16 cellular contexts compared by ENCODE assay signal in genomic region chr18:76873713-76874112, GRCh38. TPM values are rescaled to one million over a fixed set of nuclear protein-coding genes. Genes with fewer than 3 reads are reported as not detected.
DNase-seq lines count a peak whose midpoint lies in the region; ATAC-seq and TF ChIP-seq lines count a peak whose summit lies in the region.
"Had no signal": no experiment of that assay in that cellular context is flagged by ENCODE, and none has a peak within 500 bp of the region (broad histone marks: within the 10 kb centered on the region; RNA-seq: fewer than 3 reads in every experiment).

No MANE protein-coding gene starts in this region.

- H2AK5ac ChIP-seq in H9 (ENCODE audit: insufficient read length, low read length) = no peak overlapping the region

- H2BK20ac ChIP-seq in H9 (ENCODE audit: low read depth, low read length, poor library complexity, severe bottlenecking) = no peak overlapping the region

- no peak overlapping the region for H2BK15ac ChIP-seq in H9 (ENCODE audit: low read depth, low read length)

- no peak overlapping the region for H3K4me3 ChIP-seq in Caco-2 (ENCODE audit: low read depth, low read length)
- H3K4me3 ChIP-seq: Peyer's patch had no signal

- H3T11ph ChIP-seq in H9 (ENCODE audit: low read length) = no peak overlapping the region

- H3K27me3 ChIP-seq in H9 (ENCODE audit: insufficient read depth, low read length) (no peaks in the 10 kb centered on the region), Caco-2 (replicated peaks; ENCODE audit: control insufficient read depth, insufficient read depth, low read length) (no peaks in the 10 kb centered on the region)
- H3K27me3 ChIP-seq: Peyer's patch had no signal

- no peak overlapping the region for H3K23ac ChIP-seq in H9 (ENCODE audit: insufficient read length, low read depth, low read length)

- H3K79me1 ChIP-seq in H9 (ENCODE audit: insufficient read depth, low read depth, low read length, poor library complexity, severe bottlenecking) = no peaks in the 10 kb centered on the region

- H3K9me3 ChIP-seq in H9 (ENCODE audit: control insufficient read depth, low read depth, low read length) (no peaks in the 10 kb centered on the region), Caco-2 (no peaks in the 10 kb centered on the region)
- H3K9me3 ChIP-seq: Peyer's patch had no signal

- H3K4me1 ChIP-seq in H9 (ENCODE audit: insufficient read depth, low read length) (no peaks in the 10 kb centered on the region), Caco-2 (no peaks in the 10 kb centered on the region)
- H3K4me1 ChIP-seq: Peyer's patch had no signal

- CTCF ChIA-PET in activated CD4-positive, alpha-beta T cell treated with anti-CD3 and anti-CD28 coated beads, Interleukin-2, amount 10 ng/mL, durations not matched to agents 7 days and 5 days (lab: Charles Lee) = interaction anchor here (1.5 kb wide), 1 partner anchor 53 kb away, joined by 4 read pairs; no protein-coding TSS in a partner anchor
- CTCF ChIA-PET in Caco-2 (lab: Charles Lee) = no interaction called here

- POLR2A ChIA-PET in activated CD4-positive, alpha-beta T cell treated with anti-CD3 and anti-CD28 coated beads, Interleukin-2, amount 10 ng/mL, durations not matched to agents 7 days and 5 days (lab: Charles Lee) = no interaction called here
- POLR2A ChIA-PET in Caco-2 (lab: Charles Lee) = no interaction called here

- no peak overlapping the region for H3K4ac ChIP-seq in H9 (ENCODE audit: low read depth, low read length)

- H2BK120ac ChIP-seq in H9 (ENCODE audit: low read depth, low read length, poor library complexity, severe bottlenecking) = no peak overlapping the region

- H3K79me2 ChIP-seq in H9 (ENCODE audit: insufficient read depth, low read length) = no peaks in the 10 kb centered on the region

- H2BK5ac ChIP-seq in H9 (ENCODE audit: insufficient read length, low read length) = no peak overlapping the region

- TF ChIP-seq CTCF in H9 (conservative IDR thresholded peaks at IDR 0.05) = no peak
- no peak for TF ChIP-seq CTCF in Caco-2 (IDR thresholded peaks at IDR 0.05; ENCODE audit: insufficient read depth in 1 of 2, low read depth in 1 of 2, low read length in 1 of 2, severe bottlenecking in 1 of 2, unreplicated experiment in 1 of 2)

- peak; percentile 12 for ATAC-seq in stimulated activated effector memory CD8-positive, alpha-beta T cell treated with anti-CD3 and anti-CD28 coated beads, Interleukin-12 subunit alpha, Interleukin-12 subunit beta, amount 100 ng/mL, for 72 hours
- no peak for ATAC-seq in HG03521 (IDR thresholded peaks at IDR 0.05; ENCODE audit: unreplicated experiment)

- H3K9ac ChIP-seq in H9 (ENCODE audit: extremely low read depth, insufficient read length, low read length) = no peak overlapping the region

- H3K23me2 ChIP-seq in H9 (ENCODE audit: insufficient read length, low read depth, low read length, poor library complexity, severe bottlenecking) = no peaks in the 10 kb centered on the region

- no peak overlapping the region for H2AFZ ChIP-seq in H9 (ENCODE audit: low read length)

- no TSS peak for BruUV-seq in Caco-2 (replicated peaks; lab: Mats Ljungman, UMichigan)

- H2BK12ac ChIP-seq in H9 (ENCODE audit: insufficient read length, low read depth, low read length) = no peak overlapping the region

- H3K9me3 Mint-ChIP-seq in activated CD4-positive, alpha-beta T cell treated with anti-CD3 and anti-CD28 coated beads, Interleukin-2, amount 10 ng/mL, durations not matched to agents 7 days and 5 days = no peaks in the 10 kb centered on the region
- H3K9me3 Mint-ChIP-seq in H9 = no peaks in the 10 kb centered on the region; a peak in 1 of 5 replicates
- H3K9me3 Mint-ChIP-seq in activated T-helper 2 cell treated with anti-CD3 and anti-CD28 coated beads, Interferon-gamma antibody, Interleukin-2, Interleukin-4, amounts not matched to agents 10 μg/mL and 5 μg/mL and 100 μg/mL, durations not matched to agents 14 hours and 24 hours and 36 hours = no peaks in the 10 kb centered on the region
- H3K9me3 Mint-ChIP-seq in stimulated activated effector memory CD8-positive, alpha-beta T cell treated with anti-CD3 and anti-CD28 coated beads, Interleukin-12 subunit alpha, Interleukin-12 subunit beta, amount 100 ng/mL, for 72 hours = no peaks in the 10 kb centered on the region
- H3K9me3 Mint-ChIP-seq in Caco-2 (ENCODE audit: unreplicated experiment) = no peaks in the 10 kb centered on the region
- H3K9me3 Mint-ChIP-seq: IgD-negative memory B cell had no signal

- H3K4me3 Mint-ChIP-seq in activated CD4-positive, alpha-beta T cell treated with anti-CD3 and anti-CD28 coated beads, Interleukin-2, amount 10 ng/mL, durations not matched to agents 7 days and 5 days = no peak overlapping the region
- no peak overlapping the region for H3K4me3 Mint-ChIP-seq in H9
- no peak overlapping the region for H3K4me3 Mint-ChIP-seq in activated T-helper 2 cell treated with anti-CD3 and anti-CD28 coated beads, Interferon-gamma antibody, Interleukin-2, Interleukin-4, amounts not matched to agents 10 μg/mL and 5 μg/mL and 100 μg/mL, durations not matched to agents 14 hours and 24 hours and 36 hours (ENCODE audit: low read depth)
- no peak overlapping the region for H3K4me3 Mint-ChIP-seq in stimulated activated effector memory CD8-positive, alpha-beta T cell treated with anti-CD3 and anti-CD28 coated beads, Interleukin-12 subunit alpha, Interleukin-12 subunit beta, amount 100 ng/mL, for 72 hours
- H3K4me3 Mint-ChIP-seq in Caco-2 (ENCODE audit: unreplicated experiment) = no peak overlapping the region

- H4K91ac ChIP-seq in H9 (ENCODE audit: insufficient read length, low read depth, low read length) = no peak overlapping the region

- H3K36me3 ChIP-seq in Caco-2 (ENCODE audit: control insufficient read depth, insufficient read depth, low read length) = no peaks in the 10 kb centered on the region

- no peak overlapping the region for H4K8ac ChIP-seq in H9 (replicated peaks; ENCODE audit: insufficient read length, low read depth, low read length)

- peak overlapping the region; percentile 6 for H3K27ac Mint-ChIP-seq in activated CD4-positive, alpha-beta T cell treated with anti-CD3 and anti-CD28 coated beads, Interleukin-2, amount 10 ng/mL, durations not matched to agents 7 days and 5 days
- H3K27ac Mint-ChIP-seq in H9 = peak overlapping the region in 2 of 3 experiments; percentile 22 to 45; a peak in 2 of 7 replicates
- H3K27ac Mint-ChIP-seq in activated T-helper 2 cell treated with anti-CD3 and anti-CD28 coated beads, Interferon-gamma antibody, Interleukin-2, Interleukin-4, amounts not matched to agents 10 μg/mL and 5 μg/mL and 100 μg/mL, durations not matched to agents 14 hours and 24 hours and 36 hours = peak overlapping the region; percentile 85
- H3K27ac Mint-ChIP-seq in stimulated activated effector memory CD8-positive, alpha-beta T cell treated with anti-CD3 and anti-CD28 coated beads, Interleukin-12 subunit alpha, Interleukin-12 subunit beta, amount 100 ng/mL, for 72 hours = peak overlapping the region; percentile 77
- no peak overlapping the region for H3K27ac Mint-ChIP-seq in Caco-2 (ENCODE audit: unreplicated experiment)
- H3K27ac Mint-ChIP-seq: IgD-negative memory B cell had no signal

- no peaks in the 10 kb centered on the region for H3K27me3 Mint-ChIP-seq in activated CD4-positive, alpha-beta T cell treated with anti-CD3 and anti-CD28 coated beads, Interleukin-2, amount 10 ng/mL, durations not matched to agents 7 days and 5 days
- H3K27me3 Mint-ChIP-seq in H9 (ENCODE audit: low read depth) = no peaks in the 10 kb centered on the region
- no peaks in the 10 kb centered on the region for H3K27me3 Mint-ChIP-seq in activated T-helper 2 cell treated with anti-CD3 and anti-CD28 coated beads, Interferon-gamma antibody, Interleukin-2, Interleukin-4, amounts not matched to agents 10 μg/mL and 5 μg/mL and 100 μg/mL, durations not matched to agents 14 hours and 24 hours and 36 hours (ENCODE audit: low read depth)
- no peaks in the 10 kb centered on the region for H3K27me3 Mint-ChIP-seq in Caco-2 (ENCODE audit: insufficient read depth, unreplicated experiment)
- H3K27me3 Mint-ChIP-seq: IgD-negative memory B cell had no signal

- no peak overlapping the region for H3K27ac ChIP-seq in H9 (ENCODE audit: insufficient read length, low read depth, low read length)
- H3K27ac ChIP-seq: Peyer's patch had no signal

- H3K4me1 Mint-ChIP-seq in activated CD4-positive, alpha-beta T cell treated with anti-CD3 and anti-CD28 coated beads, Interleukin-2, amount 10 ng/mL, durations not matched to agents 7 days and 5 days = peaks cover 17% of the 10 kb centered on the region
- H3K4me1 Mint-ChIP-seq in H9 (peaks cover 8 to 12% of the 10 kb centered on the region in 2 experiments; a peak in 3 of 4 replicates), Caco-2 (ENCODE audit: low read depth, unreplicated experiment) (no peaks in the 10 kb centered on the region)
- peaks cover 14% of the 10 kb centered on the region for H3K4me1 Mint-ChIP-seq in activated T-helper 2 cell treated with anti-CD3 and anti-CD28 coated beads, Interferon-gamma antibody, Interleukin-2, Interleukin-4, amounts not matched to agents 10 μg/mL and 5 μg/mL and 100 μg/mL, durations not matched to agents 14 hours and 24 hours and 36 hours (ENCODE audit: low read depth)
- H3K4me1 Mint-ChIP-seq in stimulated activated effector memory CD8-positive, alpha-beta T cell treated with anti-CD3 and anti-CD28 coated beads, Interleukin-12 subunit alpha, Interleukin-12 subunit beta, amount 100 ng/mL, for 72 hours = peaks cover 20% of the 10 kb centered on the region

- peaks cover 21% of the 10 kb centered on the region for H3K36me3 Mint-ChIP-seq in activated CD4-positive, alpha-beta T cell treated with anti-CD3 and anti-CD28 coated beads, Interleukin-2, amount 10 ng/mL, durations not matched to agents 7 days and 5 days (ENCODE audit: low read depth)
- H3K36me3 Mint-ChIP-seq in H9 (ENCODE audit: insufficient read depth in 1 of 3, low read depth in 3 of 3) (peaks cover 0 to 38% (median 16%) of the 10 kb centered on the region in 3 experiments; a peak in 5 of 7 replicates), Caco-2 (ENCODE audit: insufficient read depth, unreplicated experiment) (peaks cover 14% of the 10 kb centered on the region)
- peaks cover 50% of the 10 kb centered on the region for H3K36me3 Mint-ChIP-seq in activated T-helper 2 cell treated with anti-CD3 and anti-CD28 coated beads, Interferon-gamma antibody, Interleukin-2, Interleukin-4, amounts not matched to agents 10 μg/mL and 5 μg/mL and 100 μg/mL, durations not matched to agents 14 hours and 24 hours and 36 hours (ENCODE audit: low read depth)
- H3K36me3 Mint-ChIP-seq in stimulated activated effector memory CD8-positive, alpha-beta T cell treated with anti-CD3 and anti-CD28 coated beads, Interleukin-12 subunit alpha, Interleukin-12 subunit beta, amount 100 ng/mL, for 72 hours = peaks cover 69% of the 10 kb centered on the region

- WGBS in H9 (ENCODE audit: extremely low coverage, insufficient read length, low lambda C conversion rate) = no CpG with 5 or more reads among the region's 17 CpGs

- intact Hi-C loops in activated T-helper 2 cell treated with anti-CD3 and anti-CD28 coated beads, Interferon-gamma antibody, Interleukin-2, Interleukin-4, amounts not matched to agents 10 μg/mL and 5 μg/mL and 100 μg/mL, durations not matched to agents 14 hours and 24 hours and 36 hours (cut with micrococcal nuclease) = loop anchor here (2.0 kb wide), 1 partner anchor 53 kb away; no protein-coding TSS in a partner anchor
- intact Hi-C loops in Caco-2 (cut with micrococcal nuclease; ENCODE audit: unreplicated experiment) = loop anchor here (2.0 kb wide), 1 partner anchor 71 kb away; no protein-coding TSS in a partner anchor

- no peak overlapping the region for H3K4me2 ChIP-seq in H9 (ENCODE audit: insufficient read depth, insufficient read length, low read length)

- H3K56ac ChIP-seq in H9 (ENCODE audit: insufficient read length, low read depth, low read length) = no peak overlapping the region

- no peaks in the 10 kb centered on the region for H4K20me1 ChIP-seq in H9 (ENCODE audit: control insufficient read depth, insufficient read depth, insufficient read length)

- no peak overlapping the region; the same call in 1 of the 2 replicates for H3K14ac ChIP-seq in H9 (ENCODE audit: insufficient read depth, low read length)

- no peak overlapping the region for H3K18ac ChIP-seq in H9 (ENCODE audit: insufficient read length, low read depth, low read length)

- no peak overlapping the region for H4K5ac ChIP-seq in H9 (ENCODE audit: insufficient read length, low read depth, low read length)

- DNase-seq in activated CD4-positive, alpha-beta T cell treated with anti-CD3 and anti-CD28 coated beads, Interleukin-2, amount 10 ng/mL, durations not matched to agents 7 days and 5 days = no peak
- no peak for DNase-seq in activated CD4-positive, alpha-beta T cell treated with anti-CD3 and anti-CD28 coated beads for 48 hours
- DNase-seq in H9 = no peak
- DNase-seq in activated T-helper 2 cell treated with anti-CD3 and anti-CD28 coated beads, Interferon-gamma antibody, Interleukin-2, Interleukin-4, amounts not matched to agents 10 μg/mL and 5 μg/mL and 100 μg/mL, durations not matched to agents 14 hours and 24 hours and 36 hours (ENCODE audit: low spot score) = no peak
- no peak for DNase-seq in stimulated activated effector memory CD8-positive, alpha-beta T cell treated with anti-CD3 and anti-CD28 coated beads, Interleukin-12 subunit alpha, Interleukin-12 subunit beta, amount 100 ng/mL, for 72 hours (ENCODE audit: low spot score in 2 of 2)
- no peak for DNase-seq in Caco-2
- no peak for DNase-seq in mesenteric fat pad (ENCODE audit: low spot score)
- DNase-seq: C1 segment of cervical spinal cord, H7, MV-4-11, NCI-H1417 treated with DMSO at 0.1 percent for 48 hours, NCI-H2029, NCI-H510A, Peyer's patch had no signal

RNA-seq across cellular contexts. Expression of gene ZNF236, which starts 51.4 kb away (rescaled TPM):
- 10 to 100 TPM; 23.9 to 27.7 TPM for total RNA-seq in activated CD4-positive, alpha-beta T cell treated with anti-CD3 and anti-CD28 coated beads, Interleukin-2, amount 10 ng/mL, durations not matched to agents 7 days and 5 days
- total RNA-seq in H9 (2021) (16.0 and 17.7 TPM in 2 replicates), Caco-2 (2022) (13.7 and 14.9 TPM in 2 replicates), mesenteric fat pad (14.5 TPM)
- total RNA-seq in activated T-helper 2 cell treated with anti-CD3 and anti-CD28 coated beads, Interferon-gamma antibody, Interleukin-2, Interleukin-4, amounts not matched to agents 10 μg/mL and 5 μg/mL and 100 μg/mL, durations not matched to agents 14 hours and 24 hours and 36 hours = 19.8 and 22.9 TPM in 2 replicates
